ENCODE assay signal across 14 cellular contexts in genomic region chrX:136731207-136731782, GRCh38. TPM values are rescaled to one million over a fixed set of nuclear protein-coding genes. Genes with fewer than 3 reads are reported as not detected.
DNase-seq lines count a peak whose midpoint lies in the region; ATAC-seq lines count a peak whose summit lies in the region.
"Had no signal": no experiment of that assay in that cellular context is flagged by ENCODE, and none has a peak within 500 bp of the region (broad histone marks: within the 10 kb centered on the region; RNA-seq: fewer than 3 reads in every experiment).

No MANE protein-coding gene starts in this region.

- H3K36me3 Mint-ChIP-seq in activated CD8-positive, alpha-beta memory T cell treated with anti-CD3 and anti-CD28 coated beads, Interleukin-2, amount 10 ng/mL, durations not matched to agents 7 days and 5 days, result peaks cover 50% of the 10 kb centered on the region
- peaks cover 34% of the 10 kb centered on the region for H3K36me3 Mint-ChIP-seq in activated T-helper 1 cell treated with anti-CD3 and anti-CD28 coated beads, Interleukin-12 subunit alpha, Interleukin-12 subunit beta, Interleukin-2, Interleukin-4 antibody, amounts not matched to agents 30 ng/mL and 10 ng/mL and 1 ng/mL, durations not matched to agents 14 hours and 24 hours and 36 hours (ENCODE audit: low read depth)
- H3K36me3 Mint-ChIP-seq in effector memory CD8-positive, alpha-beta T cell (ENCODE audit: insufficient read depth), result peaks cover 9% of the 10 kb centered on the region

- no peaks in the 10 kb centered on the region for H3K27me3 Mint-ChIP-seq in activated CD8-positive, alpha-beta memory T cell treated with anti-CD3 and anti-CD28 coated beads, Interleukin-2, amount 10 ng/mL, durations not matched to agents 7 days and 5 days
- H3K27me3 Mint-ChIP-seq in activated T-helper 1 cell treated with anti-CD3 and anti-CD28 coated beads, Interleukin-12 subunit alpha, Interleukin-12 subunit beta, Interleukin-2, Interleukin-4 antibody, amounts not matched to agents 30 ng/mL and 10 ng/mL and 1 ng/mL, durations not matched to agents 14 hours and 24 hours and 36 hours (ENCODE audit: insufficient read depth), result no peaks in the 10 kb centered on the region
- H3K27me3 Mint-ChIP-seq in effector memory CD8-positive, alpha-beta T cell, result no peaks in the 10 kb centered on the region

- H3K9me3 Mint-ChIP-seq in activated CD8-positive, alpha-beta memory T cell treated with anti-CD3 and anti-CD28 coated beads, Interleukin-2, amount 10 ng/mL, durations not matched to agents 7 days and 5 days (ENCODE audit: low read depth), result no peaks in the 10 kb centered on the region
- H3K9me3 Mint-ChIP-seq in activated T-helper 1 cell treated with anti-CD3 and anti-CD28 coated beads, Interleukin-12 subunit alpha, Interleukin-12 subunit beta, Interleukin-2, Interleukin-4 antibody, amounts not matched to agents 30 ng/mL and 10 ng/mL and 1 ng/mL, durations not matched to agents 14 hours and 24 hours and 36 hours, result no peaks in the 10 kb centered on the region
- H3K9me3 Mint-ChIP-seq in effector memory CD8-positive, alpha-beta T cell, result no peaks in the 10 kb centered on the region
- H3K9me3 Mint-ChIP-seq: natural killer cell treated with Interleukin-12 subunit alpha and Interleukin-12 subunit beta and Interleukin-15 and Interleukin-18, amount 100 ng/mL, for 72 hours had no signal

- no peak for DNase-seq in activated CD8-positive, alpha-beta memory T cell treated with anti-CD3 and anti-CD28 coated beads, Interleukin-2, amount 10 ng/mL, durations not matched to agents 7 days and 5 days
- no peak for DNase-seq in activated CD8-positive, alpha-beta memory T cell treated with anti-CD3 and anti-CD28 coated beads for 24 hours
- no peak for DNase-seq in activated T-helper 1 cell treated with anti-CD3 and anti-CD28 coated beads, Interleukin-12 subunit alpha, Interleukin-12 subunit beta, Interleukin-2, Interleukin-4 antibody, amounts not matched to agents 30 ng/mL and 10 ng/mL and 1 ng/mL, durations not matched to agents 14 hours and 24 hours and 36 hours (ENCODE audit: low spot score)
- no peak for DNase-seq in effector memory CD8-positive, alpha-beta T cell
- DNase-seq in stimulated activated CD4-positive, alpha-beta T cell treated with anti-CD3 and anti-CD28 coated beads, Interleukin-4, amount 100 ng/mL, for 24 hours, result peak; percentile 17
- no peak for DNase-seq in NCI-H2196 treated with DMSO at 0.1 percent for 48 hours (lab: John Stamatoyannopoulos, UW; ENCODE audit: unreplicated experiment)
- DNase-seq: ACHN; amygdala; NCI-H82; RPMI8226; stimulated activated naive CD4-positive, alpha-beta T cell had no signal

- intact Hi-C loops in activated T-helper 1 cell treated with anti-CD3 and anti-CD28 coated beads, Interleukin-12 subunit alpha, Interleukin-12 subunit beta, Interleukin-2, Interleukin-4 antibody, amounts not matched to agents 30 ng/mL and 10 ng/mL and 1 ng/mL, durations not matched to agents 14 hours and 24 hours and 36 hours (cut with micrococcal nuclease), result loop anchor here (2.0 to 5.0 kb wide), 3 partner anchors 14 to 36 kb away; no protein-coding TSS in a partner anchor

- peak overlapping the region; percentile 40 for H3K27ac Mint-ChIP-seq in activated CD8-positive, alpha-beta memory T cell treated with anti-CD3 and anti-CD28 coated beads, Interleukin-2, amount 10 ng/mL, durations not matched to agents 7 days and 5 days
- H3K27ac Mint-ChIP-seq in activated T-helper 1 cell treated with anti-CD3 and anti-CD28 coated beads, Interleukin-12 subunit alpha, Interleukin-12 subunit beta, Interleukin-2, Interleukin-4 antibody, amounts not matched to agents 30 ng/mL and 10 ng/mL and 1 ng/mL, durations not matched to agents 14 hours and 24 hours and 36 hours, result peak overlapping the region; percentile 70
- peak overlapping the region; percentile 0 to 78 for H3K27ac Mint-ChIP-seq in effector memory CD8-positive, alpha-beta T cell

- H3K4me1 Mint-ChIP-seq in activated CD8-positive, alpha-beta memory T cell treated with anti-CD3 and anti-CD28 coated beads, Interleukin-2, amount 10 ng/mL, durations not matched to agents 7 days and 5 days, result peaks cover 41% of the 10 kb centered on the region
- H3K4me1 Mint-ChIP-seq in activated T-helper 1 cell treated with anti-CD3 and anti-CD28 coated beads, Interleukin-12 subunit alpha, Interleukin-12 subunit beta, Interleukin-2, Interleukin-4 antibody, amounts not matched to agents 30 ng/mL and 10 ng/mL and 1 ng/mL, durations not matched to agents 14 hours and 24 hours and 36 hours (ENCODE audit: low read depth), result peaks cover 48% of the 10 kb centered on the region
- peaks cover 13 to 18% of the 10 kb centered on the region in 2 donors for H3K4me1 Mint-ChIP-seq in effector memory CD8-positive, alpha-beta T cell (ENCODE audit: low read depth in 2 of 2)

- CTCF ChIA-PET in activated CD8-positive, alpha-beta memory T cell treated with anti-CD3 and anti-CD28 coated beads, Interleukin-2, amount 10 ng/mL, durations not matched to agents 7 days and 5 days (lab: Charles Lee), result no interaction called here

- no peak overlapping the region for H3K4me3 Mint-ChIP-seq in activated CD8-positive, alpha-beta memory T cell treated with anti-CD3 and anti-CD28 coated beads, Interleukin-2, amount 10 ng/mL, durations not matched to agents 7 days and 5 days
- H3K4me3 Mint-ChIP-seq in activated T-helper 1 cell treated with anti-CD3 and anti-CD28 coated beads, Interleukin-12 subunit alpha, Interleukin-12 subunit beta, Interleukin-2, Interleukin-4 antibody, amounts not matched to agents 30 ng/mL and 10 ng/mL and 1 ng/mL, durations not matched to agents 14 hours and 24 hours and 36 hours, result peak overlapping the region; percentile 45
- H3K4me3 Mint-ChIP-seq in effector memory CD8-positive, alpha-beta T cell, result peak overlapping the region; percentile 5 to 21
- H3K4me3 Mint-ChIP-seq: natural killer cell treated with Interleukin-12 subunit alpha and Interleukin-12 subunit beta and Interleukin-15 and Interleukin-18, amount 100 ng/mL, for 72 hours had no signal

- ATAC-seq in activated CD8-positive, alpha-beta memory T cell treated with anti-CD3 and anti-CD28 coated beads, Interleukin-2, amount 10 ng/mL, durations not matched to agents 7 days and 5 days, result no peak
- ATAC-seq in effector memory CD8-positive, alpha-beta T cell (replicated peaks), result no peak
- ATAC-seq in GM21447 (IDR thresholded peaks at IDR 0.05; ENCODE audit: unreplicated experiment) (no peak), HG02571 (IDR thresholded peaks at IDR 0.05; ENCODE audit: unreplicated experiment) (no peak)
- ATAC-seq: natural killer cell treated with Interleukin-12 subunit alpha and Interleukin-12 subunit beta and Interleukin-15 and Interleukin-18, amount 100 ng/mL, for 72 hours had no signal

RNA-seq across cellular contexts. Expression of gene ARHGEF6, which starts 49.4 kb away (rescaled TPM):
- 100 to 1,000 TPM; 108 to 126 TPM for total RNA-seq in activated CD8-positive, alpha-beta memory T cell treated with anti-CD3 and anti-CD28 coated beads, Interleukin-2, amount 10 ng/mL, durations not matched to agents 7 days and 5 days
- 39.8 and 40.8 TPM in 2 replicates for total RNA-seq in activated T-helper 1 cell treated with anti-CD3 and anti-CD28 coated beads, Interleukin-12 subunit alpha, Interleukin-12 subunit beta, Interleukin-2, Interleukin-4 antibody, amounts not matched to agents 30 ng/mL and 10 ng/mL and 1 ng/mL, durations not matched to agents 14 hours and 24 hours and 36 hours
